Comparison of ENCODE assay signal across 10 cellular contexts in the genomic region with DNA sequence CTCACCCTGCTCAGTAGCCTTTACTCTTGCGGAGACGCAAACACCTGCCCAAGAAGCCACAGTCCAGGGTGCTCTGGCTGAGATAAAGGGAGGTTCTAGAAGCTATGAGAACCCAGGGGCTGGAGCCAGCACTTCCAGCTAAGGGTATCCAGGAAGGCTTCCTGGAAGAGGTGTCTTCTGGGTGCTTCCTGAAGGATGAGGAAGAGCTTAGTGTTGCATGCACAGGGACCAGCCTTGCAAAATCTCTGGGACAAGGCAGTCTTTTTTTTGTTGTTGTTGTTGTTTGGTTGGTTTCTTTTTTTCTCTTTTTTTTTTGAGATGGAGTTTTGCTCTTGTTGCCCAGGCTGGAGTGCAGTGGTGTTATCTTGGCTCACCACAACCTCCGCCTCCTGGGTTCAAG. TPM values are rescaled to one million over a fixed set of nuclear protein-coding genes. Genes with fewer than 3 reads are reported as not detected.
"Had no signal": no experiment of that assay in that cellular context is flagged by ENCODE, and none has a peak within 500 bp of the region (broad histone marks: within the 10 kb centered on the region; RNA-seq: fewer than 3 reads in every experiment).

No MANE protein-coding gene starts in this region.

- H3K27ac Mint-ChIP-seq: GM23338, HFFc6 had no signal

- FAIRE-seq: HepG2 had no signal

- H2AFZ ChIP-seq: GM23338 had no signal

- H3K27me3 Mint-ChIP-seq: IgD-negative memory B cell had no signal

- H3K4me1 ChIP-seq: HAP-1 had no signal

- H3K4me2 ChIP-seq: GM23338 had no signal

- DNase-seq: HFFc6, KG1 had no signal

- H3K27ac ChIP-seq: HL-60 had no signal

- H3K4me3 Mint-ChIP-seq: GM23338, HFFc6, IgD-negative memory B cell had no signal

- H3K4me3 ChIP-seq: GM23338, HAP-1 had no signal

- ATAC-seq: GM23338, HCT116, HepG2 had no signal

- H3K4me1 Mint-ChIP-seq: GM23338 had no signal

- H3K36me3 ChIP-seq: HAP-1 had no signal

- H3K9me3 ChIP-seq: HAP-1 had no signal

RNA-seq across cellular contexts. Expression of a gene that starts 20.6 kb away (rescaled TPM):
- total RNA-seq: H4, HepG2, HFFc6, HT1080 had no signal
- polyA plus RNA-seq: HepG2 had no signal

RNA-seq across cellular contexts. Expression of a gene that starts 23.1 kb away (rescaled TPM):
- total RNA-seq: HepG2 had no signal
- polyA plus RNA-seq: HepG2 had no signal

RNA-seq across cellular contexts. Expression of a gene that starts 23.4 kb away (rescaled TPM):
- total RNA-seq: HepG2 had no signal
- polyA plus RNA-seq: HepG2 had no signal

RNA-seq across cellular contexts. Expression of a gene that starts 34.5 kb away (rescaled TPM):
- total RNA-seq: HFFc6 had no signal
- polyA plus RNA-seq: HepG2 had no signal
